13 cellular contexts compared by ENCODE assay signal in genomic region chr3:42216302-42216701, GRCh38. TPM values are rescaled to one million over a fixed set of nuclear protein-coding genes. Genes with fewer than 3 reads are reported as not detected.
DNase-seq lines count a peak whose midpoint lies in the region; ATAC-seq and TF ChIP-seq lines count a peak whose summit lies in the region.
"Had no signal": no experiment of that assay in that cellular context is flagged by ENCODE, and none has a peak within 500 bp of the region (broad histone marks: within the 10 kb centered on the region; RNA-seq: fewer than 3 reads in every experiment).

No MANE protein-coding gene starts in this region.

- peaks cover 71% of the 10 kb centered on the region for H3K4me1 Mint-ChIP-seq in activated naive CD4-positive, alpha-beta T cell treated with anti-CD3 and anti-CD28 coated beads, Interleukin-2, amount 10 ng/mL, durations not matched to agents 7 days and 5 days
- H3K4me1 Mint-ChIP-seq in osteocyte (ENCODE audit: unreplicated experiment), result peaks cover 11% of the 10 kb centered on the region

- H3K4me3 Mint-ChIP-seq in activated naive CD4-positive, alpha-beta T cell treated with anti-CD3 and anti-CD28 coated beads, Interleukin-2, amount 10 ng/mL, durations not matched to agents 7 days and 5 days, result peak overlapping the region; percentile 19
- H3K4me3 Mint-ChIP-seq in osteocyte (ENCODE audit: unreplicated experiment), result no peak overlapping the region

- peak overlapping the region; percentile 86 for H3K27ac Mint-ChIP-seq in activated naive CD4-positive, alpha-beta T cell treated with anti-CD3 and anti-CD28 coated beads, Interleukin-2, amount 10 ng/mL, durations not matched to agents 7 days and 5 days
- no peak overlapping the region for H3K27ac Mint-ChIP-seq in osteocyte (ENCODE audit: unreplicated experiment)

- no peaks in the 10 kb centered on the region for H3K36me3 ChIP-seq in thymus (ENCODE audit: control insufficient read depth, insufficient read depth)

- no peaks in the 10 kb centered on the region for H3K9me3 Mint-ChIP-seq in activated naive CD4-positive, alpha-beta T cell treated with anti-CD3 and anti-CD28 coated beads, Interleukin-2, amount 10 ng/mL, durations not matched to agents 7 days and 5 days
- no peaks in the 10 kb centered on the region for H3K9me3 Mint-ChIP-seq in osteocyte (ENCODE audit: unreplicated experiment)

- DNase-seq in activated naive CD4-positive, alpha-beta T cell treated with anti-CD3 and anti-CD28 coated beads, Interleukin-2, amount 10 ng/mL, durations not matched to agents 7 days and 5 days, result peak; percentile 27
- no peak for DNase-seq in activated naive CD4-positive, alpha-beta T cell treated with anti-CD3 and anti-CD28 coated beads, Interleukin-2, amount 50 U/mL, for 16 hours
- peak; percentile 20 for DNase-seq in Jurkat, Clone E6-1 (ENCODE audit: low read depth, low spot score)
- DNase-seq in osteocyte (ENCODE audit: extremely low spot score, unreplicated experiment) (no peak), T1000 (lab: John Stamatoyannopoulos, UW) (no peak)
- DNase-seq: activated CD4-positive, alpha-beta T cell treated with anti-CD3 and anti-CD28 coated beads for 48 hours; left ventricle myocardium inferior; NCI-H2081 treated with DMSO at 0.1 percent for 48 hours had no signal

- CTCF ChIA-PET in activated naive CD4-positive, alpha-beta T cell treated with anti-CD3 and anti-CD28 coated beads, Interleukin-2, amount 10 ng/mL, durations not matched to agents 7 days and 5 days (lab: Charles Lee), result interaction anchor here (0.6 to 1.3 kb wide), 2 partner anchors 25 to 31 kb away, joined by 3 to 6 read pairs; no protein-coding TSS in a partner anchor

- WGBS in thymus, result 19% methylated on average over 4 of the region's 4 CpGs

- no peaks in the 10 kb centered on the region for H3K9me3 ChIP-seq in thymus (ENCODE audit: control insufficient read depth)
- H3K9me3 ChIP-seq: left ventricle myocardium inferior had no signal

- H3K27ac ChIP-seq in thymus (ENCODE audit: low read depth), result peak overlapping the region; percentile 91
- H3K27ac ChIP-seq: cardiac muscle cell, left ventricle myocardium inferior had no signal

- no peaks in the 10 kb centered on the region for H3K27me3 ChIP-seq in thymus (ENCODE audit: control insufficient read depth, insufficient read depth)
- H3K27me3 ChIP-seq: cardiac muscle cell had no signal

- no peaks in the 10 kb centered on the region for H3K27me3 Mint-ChIP-seq in activated naive CD4-positive, alpha-beta T cell treated with anti-CD3 and anti-CD28 coated beads, Interleukin-2, amount 10 ng/mL, durations not matched to agents 7 days and 5 days
- H3K27me3 Mint-ChIP-seq in osteocyte (ENCODE audit: unreplicated experiment), result no peaks in the 10 kb centered on the region

- TF ChIP-seq CTCF in osteocyte (IDR thresholded peaks at IDR 0.05), result no peak

- H3K4me3 ChIP-seq in Jurkat, Clone E6-1 (ENCODE audit: low read length), result no peak overlapping the region
- H3K4me3 ChIP-seq in thymus (ENCODE audit: low read length), result peak overlapping the region; percentile 19
- H3K4me3 ChIP-seq: cardiac muscle cell, left ventricle myocardium inferior had no signal

- peaks cover 32% of the 10 kb centered on the region for H3K36me3 Mint-ChIP-seq in activated naive CD4-positive, alpha-beta T cell treated with anti-CD3 and anti-CD28 coated beads, Interleukin-2, amount 10 ng/mL, durations not matched to agents 7 days and 5 days
- peaks cover 28% of the 10 kb centered on the region for H3K36me3 Mint-ChIP-seq in osteocyte (ENCODE audit: unreplicated experiment)

- H3K4me1 ChIP-seq in thymus (ENCODE audit: control insufficient read depth, insufficient read depth, low read length), result peaks cover 73% of the 10 kb centered on the region

- ATAC-seq in GM21786 (IDR thresholded peaks at IDR 0.05; ENCODE audit: unreplicated experiment) (peak; percentile 74), GM21825 (IDR thresholded peaks at IDR 0.05; ENCODE audit: unreplicated experiment) (no peak)

RNA-seq across cellular contexts. Expression of gene CCK, which starts 49.7 kb away (rescaled TPM):
- not detected for polyA plus RNA-seq in Jurkat, Clone E6-1 (2012; ENCODE audit: insufficient read depth, insufficient read length)
- 9.0 TPM for polyA plus RNA-seq in thymus
- not detected in 2 replicates for total RNA-seq in osteocyte
- total RNA-seq: cardiac muscle cell, fibroblast of villous mesenchyme, left ventricle myocardium inferior had no signal
- polyA plus RNA-seq: cardiac muscle cell had no signal

Comparison
In these comparisons a context has a peak if more than half of its experiments do, and no peak if none do; other contexts are left out.
1. DNase-seq: peak in activated naive CD4-positive, alpha-beta T cell treated with anti-CD3 and anti-CD28 coated beads, Interleukin-2, amount 10 ng/mL, durations not matched to agents 7 days and 5 days (single experiment) and Jurkat, Clone E6-1 (single experiment); none in activated naive CD4-positive, alpha-beta T cell treated with anti-CD3 and anti-CD28 coated beads, Interleukin-2, amount 50 U/mL, for 16 hours (single experiment), osteocyte (single experiment) and T1000 (single experiment).